ENCODE assay signal across 23 cellular contexts in the genomic region with DNA sequence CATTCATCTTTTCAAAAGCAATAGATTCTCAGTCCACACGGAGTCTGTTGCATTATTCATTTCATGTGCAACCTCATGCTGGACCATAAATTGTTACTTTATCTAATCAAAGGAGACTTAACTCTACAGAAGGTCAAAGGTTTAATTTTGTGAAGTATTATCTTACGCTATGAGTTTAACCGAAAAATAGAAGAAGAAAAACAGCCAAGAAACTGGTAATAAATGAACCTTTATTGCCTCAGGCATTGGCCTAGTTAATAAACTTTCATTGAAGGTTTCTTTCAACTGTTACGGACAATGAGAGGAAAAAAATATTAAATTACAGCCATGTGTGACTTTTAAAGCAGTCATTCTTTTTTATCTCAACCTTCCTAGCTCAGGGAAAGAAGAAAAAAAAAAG.
"Had no signal": no experiment of that assay in that cellular context is flagged by ENCODE, and none has a peak within 500 bp of the region (broad histone marks: within the 10 kb centered on the region; RNA-seq: fewer than 3 reads in every experiment).

No MANE protein-coding gene starts in this region.

- H3K27me3 Mint-ChIP-seq: activated CD4-positive, alpha-beta memory T cell treated with anti-CD3 and anti-CD28 coated beads for 36 hours; activated CD4-positive, alpha-beta T cell treated with anti-CD3 and anti-CD28 coated beads, Interleukin-2, amount 10 ng/mL, durations not matched to agents 24 days and 14 days; activated naive CD4-positive, alpha-beta T cell treated with anti-CD3 and anti-CD28 coated beads, Interleukin-2, amount 50 U/mL, for 24 hours; activated naive CD8-positive, alpha-beta T cell treated with anti-CD3 and anti-CD28 coated beads, Interleukin-2, amount 50 U/mL, for 24 hours; central memory CD8-positive, alpha-beta T cell; dendritic cell treated with granulocyte-macrophage colony-stimulating factor and Interleukin-4, amounts not matched to agents 40 ng/mL and 50 ng/mL, for 4 days; naive thymus-derived CD4-positive, alpha-beta T cell had no signal

- H3K36me3 Mint-ChIP-seq: activated CD4-positive, alpha-beta memory T cell treated with anti-CD3 and anti-CD28 coated beads for 36 hours; activated naive CD4-positive, alpha-beta T cell treated with anti-CD3 and anti-CD28 coated beads, Interleukin-2, amount 50 U/mL, for 24 hours; naive thymus-derived CD4-positive, alpha-beta T cell had no signal

- DNase-seq: activated CD4-positive, alpha-beta memory T cell treated with anti-CD3 and anti-CD28 coated beads for 36 hours; activated CD4-positive, alpha-beta T cell treated with anti-CD3 and anti-CD28 coated beads, Interleukin-2, amount 10 ng/mL, durations not matched to agents 24 days and 14 days; activated CD4-positive, CD25-positive, alpha-beta regulatory T cell treated with anti-CD3 and anti-CD28 coated beads, Interleukin-2, amount 50 U/mL, for 72 hours; activated naive CD8-positive, alpha-beta T cell treated with anti-CD3 and anti-CD28 coated beads, Interleukin-2, amount 50 U/mL, for 24 hours; activated T-cell treated with anti-CD3 and anti-CD28 coated beads, Interleukin-2, amount 50 U/mL, for 4 hours; esophagus squamous epithelium; islet precursor cell; left cardiac atrium; mammary epithelial cell; midbrain; naive thymus-derived CD4-positive, alpha-beta T cell; sigmoid colon; stimulated activated CD4-positive, alpha-beta T cell treated with anti-CD3 and anti-CD28 coated beads, Interleukin-1b, Interleukin-23, amount 100 ng/mL, for 48 hours; stimulated activated naive CD4-positive, alpha-beta T cell; SW 1271; T-helper 2 cell; tibial artery had no signal

- H3K4me3 Mint-ChIP-seq: activated CD4-positive, alpha-beta memory T cell treated with anti-CD3 and anti-CD28 coated beads for 36 hours; activated CD4-positive, alpha-beta T cell treated with anti-CD3 and anti-CD28 coated beads, Interleukin-2, amount 10 ng/mL, durations not matched to agents 24 days and 14 days; activated naive CD4-positive, alpha-beta T cell treated with anti-CD3 and anti-CD28 coated beads, Interleukin-2, amount 50 U/mL, for 24 hours; activated naive CD8-positive, alpha-beta T cell treated with anti-CD3 and anti-CD28 coated beads, Interleukin-2, amount 50 U/mL, for 24 hours; activated T-cell treated with anti-CD3 and anti-CD28 coated beads, Interleukin-2, amount 50 U/mL, for 4 hours; central memory CD8-positive, alpha-beta T cell; dendritic cell treated with granulocyte-macrophage colony-stimulating factor and Interleukin-4, amounts not matched to agents 40 ng/mL and 50 ng/mL, for 4 days; naive thymus-derived CD4-positive, alpha-beta T cell had no signal

- H3K4me1 Mint-ChIP-seq: activated CD4-positive, alpha-beta T cell treated with anti-CD3 and anti-CD28 coated beads, Interleukin-2, amount 10 ng/mL, durations not matched to agents 24 days and 14 days; activated naive CD4-positive, alpha-beta T cell treated with anti-CD3 and anti-CD28 coated beads, Interleukin-2, amount 50 U/mL, for 24 hours; activated naive CD8-positive, alpha-beta T cell treated with anti-CD3 and anti-CD28 coated beads, Interleukin-2, amount 50 U/mL, for 24 hours; central memory CD8-positive, alpha-beta T cell; naive thymus-derived CD4-positive, alpha-beta T cell had no signal

- H3K27ac Mint-ChIP-seq: activated CD4-positive, alpha-beta memory T cell treated with anti-CD3 and anti-CD28 coated beads for 36 hours; activated CD4-positive, alpha-beta T cell treated with anti-CD3 and anti-CD28 coated beads, Interleukin-2, amount 10 ng/mL, durations not matched to agents 24 days and 14 days; activated naive CD4-positive, alpha-beta T cell treated with anti-CD3 and anti-CD28 coated beads, Interleukin-2, amount 50 U/mL, for 24 hours; activated naive CD8-positive, alpha-beta T cell treated with anti-CD3 and anti-CD28 coated beads, Interleukin-2, amount 50 U/mL, for 24 hours; activated T-helper 2 cell treated with anti-CD3 and anti-CD28 coated beads, Interferon-gamma antibody, Interleukin-2, Interleukin-4, amounts not matched to agents 10 μg/mL and 5 μg/mL and 100 μg/mL, durations not matched to agents 14 hours and 24 hours and 36 hours; dendritic cell treated with granulocyte-macrophage colony-stimulating factor and Interleukin-4, amounts not matched to agents 40 ng/mL and 50 ng/mL, for 4 days; naive thymus-derived CD4-positive, alpha-beta T cell had no signal

- H3K9me3 Mint-ChIP-seq: activated CD4-positive, alpha-beta memory T cell treated with anti-CD3 and anti-CD28 coated beads for 36 hours; activated CD4-positive, alpha-beta T cell treated with anti-CD3 and anti-CD28 coated beads, Interleukin-2, amount 10 ng/mL, durations not matched to agents 24 days and 14 days; activated naive CD4-positive, alpha-beta T cell treated with anti-CD3 and anti-CD28 coated beads, Interleukin-2, amount 50 U/mL, for 24 hours; activated naive CD8-positive, alpha-beta T cell treated with anti-CD3 and anti-CD28 coated beads, Interleukin-2, amount 50 U/mL, for 24 hours; activated T-helper 2 cell treated with anti-CD3 and anti-CD28 coated beads, Interferon-gamma antibody, Interleukin-2, Interleukin-4, amounts not matched to agents 10 μg/mL and 5 μg/mL and 100 μg/mL, durations not matched to agents 14 hours and 24 hours and 36 hours; dendritic cell treated with granulocyte-macrophage colony-stimulating factor and Interleukin-4, amounts not matched to agents 40 ng/mL and 50 ng/mL, for 4 days had no signal

- FAIRE-seq: bronchial epithelial cell, frontal cortex had no signal
